In genomic region chr1:29425656-29426055, GRCh38 we compare ENCODE assay signal across 20 cellular contexts.
"Had no signal": no experiment of that assay in that cellular context is flagged by ENCODE, and none has a peak within 500 bp of the region (broad histone marks: within the 10 kb centered on the region; RNA-seq: fewer than 3 reads in every experiment).

No MANE protein-coding gene starts in this region.

- H3K36me3 ChIP-seq: cardiac muscle cell, gastrocnemius medialis, prostate gland, sigmoid colon had no signal

- H3K4me3 ChIP-seq: cardiac muscle cell, gastrocnemius medialis, prostate gland, sigmoid colon had no signal

- H3K4me1 ChIP-seq: gastrocnemius medialis, prostate gland, sigmoid colon had no signal

- DNase-seq: activated CD4-positive, alpha-beta T cell treated with anti-CD3 and anti-CD28 coated beads for 1 hour; activated CD4-positive, alpha-beta T cell treated with anti-CD3 and anti-CD28 coated beads, Interleukin-2, amount 50 U/mL, for 48 hours; activated CD8-positive, alpha-beta memory T cell treated with anti-CD3 and anti-CD28 coated beads, Interleukin-2, amount 10 ng/mL, durations not matched to agents 7 days and 5 days; activated gamma-delta T cell treated with Interleukin-2 at 50 U/mL for 16 hours; activated naive CD8-positive, alpha-beta T cell treated with anti-CD3 and anti-CD28 coated beads, Interleukin-2, amount 10 ng/mL, durations not matched to agents 7 days and 5 days; activated T-cell treated with anti-CD3 and anti-CD28 coated beads, Interleukin-2, amount 50 U/mL, for 24 hours; cortex of kidney; effector memory CD4-positive, alpha-beta T cell; gastrocnemius medialis; hypothalamus; occipital lobe; sigmoid colon; stimulated activated CD4-positive, alpha-beta T cell treated with anti-CD3 and anti-CD28 coated beads, Interleukin-2, amount 100 ng/mL, for 24 hours; stimulated activated naive B cell treated with anti-CD40 and anti-IgM and Interleukin-4, amounts not matched to agents 10 μg/mL and 1 μg/mL and 100 μg/mL, for 72 hours; trophoblast cell had no signal

- H3K9me3 ChIP-seq: gastrocnemius medialis, prostate gland had no signal

- H3K27me3 ChIP-seq: cardiac muscle cell, gastrocnemius medialis, sigmoid colon had no signal

- H3K27ac ChIP-seq: cardiac muscle cell, epithelial cell of prostate, gastrocnemius medialis, prostate gland, sigmoid colon had no signal

- H3K4me1 Mint-ChIP-seq: activated CD8-positive, alpha-beta memory T cell treated with anti-CD3 and anti-CD28 coated beads, Interleukin-2, amount 10 ng/mL, durations not matched to agents 7 days and 5 days; activated naive CD8-positive, alpha-beta T cell treated with anti-CD3 and anti-CD28 coated beads, Interleukin-2, amount 10 ng/mL, durations not matched to agents 7 days and 5 days; stimulated activated naive B cell treated with anti-CD40 and anti-IgM and Interleukin-4, amounts not matched to agents 10 μg/mL and 1 μg/mL and 100 μg/mL, for 72 hours had no signal

- ATAC-seq: activated CD8-positive, alpha-beta memory T cell treated with anti-CD3 and anti-CD28 coated beads, Interleukin-2, amount 10 ng/mL, durations not matched to agents 7 days and 5 days; gastrocnemius medialis; natural killer cell treated with Interleukin-12 subunit alpha and Interleukin-12 subunit beta and Interleukin-15 and Interleukin-18, amount 100 ng/mL, for 72 hours; stimulated activated naive B cell treated with anti-CD40 and anti-IgM and Interleukin-4, amounts not matched to agents 10 μg/mL and 1 μg/mL and 100 μg/mL, for 72 hours had no signal

- H3K27ac Mint-ChIP-seq: activated CD8-positive, alpha-beta memory T cell treated with anti-CD3 and anti-CD28 coated beads, Interleukin-2, amount 10 ng/mL, durations not matched to agents 7 days and 5 days; activated naive CD8-positive, alpha-beta T cell treated with anti-CD3 and anti-CD28 coated beads, Interleukin-2, amount 10 ng/mL, durations not matched to agents 7 days and 5 days; activated T-cell treated with anti-CD3 and anti-CD28 coated beads, Interleukin-2, amount 50 U/mL, for 24 hours; natural killer cell treated with Interleukin-12 subunit alpha and Interleukin-12 subunit beta and Interleukin-15 and Interleukin-18, amount 100 ng/mL, for 72 hours; stimulated activated naive B cell treated with anti-CD40 and anti-IgM and Interleukin-4, amounts not matched to agents 10 μg/mL and 1 μg/mL and 100 μg/mL, for 72 hours; T-helper 2 cell treated with Interferon-gamma antibody and Interleukin-4, amounts not matched to agents 5 μg/mL and 100 μg/mL, for 36 hours had no signal

- H3K4me3 Mint-ChIP-seq: activated CD8-positive, alpha-beta memory T cell treated with anti-CD3 and anti-CD28 coated beads, Interleukin-2, amount 10 ng/mL, durations not matched to agents 7 days and 5 days; activated naive CD8-positive, alpha-beta T cell treated with anti-CD3 and anti-CD28 coated beads, Interleukin-2, amount 10 ng/mL, durations not matched to agents 7 days and 5 days; activated T-cell treated with anti-CD3 and anti-CD28 coated beads, Interleukin-2, amount 50 U/mL, for 24 hours; natural killer cell treated with Interleukin-12 subunit alpha and Interleukin-12 subunit beta and Interleukin-15 and Interleukin-18, amount 100 ng/mL, for 72 hours; stimulated activated naive B cell treated with anti-CD40 and anti-IgM and Interleukin-4, amounts not matched to agents 10 μg/mL and 1 μg/mL and 100 μg/mL, for 72 hours; T-helper 2 cell treated with Interferon-gamma antibody and Interleukin-4, amounts not matched to agents 5 μg/mL and 100 μg/mL, for 36 hours had no signal

- H3K9me3 Mint-ChIP-seq: activated naive CD8-positive, alpha-beta T cell treated with anti-CD3 and anti-CD28 coated beads, Interleukin-2, amount 10 ng/mL, durations not matched to agents 7 days and 5 days; natural killer cell treated with Interleukin-12 subunit alpha and Interleukin-12 subunit beta and Interleukin-15 and Interleukin-18, amount 100 ng/mL, for 72 hours; T-helper 2 cell treated with Interferon-gamma antibody and Interleukin-4, amounts not matched to agents 5 μg/mL and 100 μg/mL, for 36 hours had no signal

- H3K36me3 Mint-ChIP-seq: activated CD8-positive, alpha-beta memory T cell treated with anti-CD3 and anti-CD28 coated beads, Interleukin-2, amount 10 ng/mL, durations not matched to agents 7 days and 5 days; activated naive CD8-positive, alpha-beta T cell treated with anti-CD3 and anti-CD28 coated beads, Interleukin-2, amount 10 ng/mL, durations not matched to agents 7 days and 5 days; natural killer cell treated with Interleukin-12 subunit alpha and Interleukin-12 subunit beta and Interleukin-15 and Interleukin-18, amount 100 ng/mL, for 72 hours; stimulated activated naive B cell treated with anti-CD40 and anti-IgM and Interleukin-4, amounts not matched to agents 10 μg/mL and 1 μg/mL and 100 μg/mL, for 72 hours had no signal
